In the genomic region with DNA sequence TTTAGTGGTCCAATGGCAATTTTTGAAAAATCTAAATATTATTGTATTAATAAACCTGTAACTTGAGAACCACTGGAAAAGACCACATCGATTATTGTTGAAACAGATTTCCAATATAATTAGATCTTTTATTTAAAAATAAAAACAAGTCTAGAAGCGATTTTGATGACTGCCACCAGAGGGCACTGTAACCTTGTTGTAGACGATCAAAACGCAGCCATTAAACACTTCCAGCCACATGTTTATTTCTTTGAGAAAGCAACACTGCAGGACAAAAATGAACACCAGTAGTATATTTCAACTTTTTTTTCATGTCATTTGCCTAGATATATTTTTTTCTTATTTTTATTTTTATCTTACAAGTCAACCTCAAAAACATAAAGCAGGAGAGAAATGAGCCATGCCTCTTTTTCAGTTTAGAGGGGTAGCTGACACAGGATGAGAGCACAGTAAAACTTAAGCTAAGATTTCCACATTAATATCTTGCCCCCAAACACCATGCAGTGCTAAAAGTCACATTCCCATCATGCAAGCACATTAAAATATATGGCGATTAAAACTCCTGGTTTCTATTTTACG, we compare ENCODE assay signal across 8 cellular contexts.
DNase-seq lines count a peak whose midpoint lies in the region; ATAC-seq and TF ChIP-seq lines count a peak whose summit lies in the region.

No MANE protein-coding gene starts in this region.

- H3K9me3 ChIP-seq in DOHH2 (ENCODE audit: control insufficient read depth, insufficient read depth, low read length) (no peaks in the 10 kb centered on the region), MM.1S (replicated peaks; ENCODE audit: insufficient read depth, low read length) (no peaks in the 10 kb centered on the region)

- H3K4me2 ChIP-seq in DOHH2 (ENCODE audit: low read length) (no peak overlapping the region), MM.1S (ENCODE audit: low read depth, low read length) (no peak overlapping the region)

- H2AFZ ChIP-seq in MM.1S (ENCODE audit: low read length): no peak overlapping the region

- ATAC-seq in HG02973 (IDR thresholded peaks at IDR 0.05; ENCODE audit: unreplicated experiment): no peak
- ATAC-seq in GM21447 (IDR thresholded peaks at IDR 0.05; ENCODE audit: unreplicated experiment): no peak

- H3F3A ChIP-seq in DOHH2 (ENCODE audit: control insufficient read depth, insufficient read depth) (no peaks in the 10 kb centered on the region), MM.1S (ENCODE audit: insufficient read depth, low read length) (0 out of 2 replicates have a peak, but pooled peaks cover 4% of the 10 kb centered on the region)

- no peak overlapping the region for H3K9ac ChIP-seq in MM.1S (ENCODE audit: low read length)

- peaks cover 5% of the 10 kb centered on the region; the same call in 1 of the 2 replicates for H3K27me3 ChIP-seq in DOHH2 (ENCODE audit: control insufficient read depth, low read length)
- H3K27me3 ChIP-seq in MM.1S (replicated peaks; ENCODE audit: insufficient read depth, low read length): no peaks in the 10 kb centered on the region

- H3K27ac ChIP-seq in DOHH2 (ENCODE audit: low read depth, low read length) (no peak overlapping the region), MM.1S (ENCODE audit: low read length) (no peak overlapping the region)

- DNase-seq in MM.1S (peak; percentile 43), SK-N-DZ (ENCODE audit: low spot score) (peak; percentile 54), hepatic stellate cell (ENCODE audit: low spot score) (peak; percentile 14)
- peak; percentile 59 for DNase-seq in activated naive CD4-positive, alpha-beta T cell treated with anti-CD3 and anti-CD28 coated beads, Interleukin-2, amount 50 U/mL, for 16 hours
- peak; percentile 75 for DNase-seq in stimulated activated CD4-positive, alpha-beta T cell treated with anti-CD3 and anti-CD28 coated beads, Interleukin-15, amount 100 ng/mL, for 24 hours

- H3K79me2 ChIP-seq in DOHH2 (ENCODE audit: control insufficient read depth, low read length): no peaks in the 10 kb centered on the region
- H3K79me2 ChIP-seq in MM.1S (ENCODE audit: low read length): no peaks in the 10 kb centered on the region

- TF ChIP-seq CTCF in DOHH2 (IDR thresholded peaks at IDR 0.05; ENCODE audit: low read depth, low read length, poor library complexity, severe bottlenecking) (peak; percentile 41), MM.1S (IDR thresholded peaks at IDR 0.05; ENCODE audit: low read length) (peak; percentile 37)

- H3K36me3 ChIP-seq in DOHH2 (ENCODE audit: control insufficient read depth, low read length): no peaks in the 10 kb centered on the region
- H3K36me3 ChIP-seq in MM.1S (replicated peaks; ENCODE audit: insufficient read depth, low read length): no peaks in the 10 kb centered on the region

- H3K4me1 ChIP-seq in DOHH2 (ENCODE audit: control insufficient read depth, low read length) (no peaks in the 10 kb centered on the region), MM.1S (ENCODE audit: low read length) (peaks cover 5% of the 10 kb centered on the region; the same call in 1 of the 2 replicates)

- no peaks in the 10 kb centered on the region; the same call in 1 of the 2 replicates for H3K9me2 ChIP-seq in DOHH2 (replicated peaks; ENCODE audit: control insufficient read depth, low read length)
- no peaks in the 10 kb centered on the region for H3K9me2 ChIP-seq in MM.1S (replicated peaks; ENCODE audit: insufficient read depth, low read length)

- no peak overlapping the region for H3K4me3 ChIP-seq in DOHH2 (ENCODE audit: low read length)
- no peak overlapping the region for H3K4me3 ChIP-seq in MM.1S (ENCODE audit: low read length)

- H4K20me1 ChIP-seq in DOHH2 (ENCODE audit: control insufficient read depth, insufficient read depth, low read depth, low read length): no peaks in the 10 kb centered on the region
- H4K20me1 ChIP-seq in MM.1S (ENCODE audit: insufficient read depth, low read length): no peaks in the 10 kb centered on the region

Comparison
In these comparisons a context has a peak if more than half of its experiments do, and no peak if none do; other contexts are left out.
1. DNase-seq: peak in every context shown above with its lines; median percentile 75 in stimulated activated CD4-positive, alpha-beta T cell treated with anti-CD3 and anti-CD28 coated beads, Interleukin-15, amount 100 ng/mL, for 24 hours; 59 in activated naive CD4-positive, alpha-beta T cell treated with anti-CD3 and anti-CD28 coated beads, Interleukin-2, amount 50 U/mL, for 16 hours; 54 in SK-N-DZ; 43 in MM.1S; 14 in hepatic stellate cell.